ENCODE assay signal across 22 cellular contexts in genomic region chr11:77215106-77215505, GRCh38.
DNase-seq lines count a peak whose midpoint lies in the region; ATAC-seq and TF ChIP-seq lines count a peak whose summit lies in the region.
"Had no signal": no experiment of that assay in that cellular context is flagged by ENCODE, and none has a peak within 500 bp of the region (broad histone marks: within the 10 kb centered on the region; RNA-seq: fewer than 3 reads in every experiment).

No MANE protein-coding gene starts in this region.

- intact Hi-C loops in activated CD4-positive, alpha-beta memory T cell treated with anti-CD3 and anti-CD28 coated beads for 36 hours (cut with micrococcal nuclease) = no loop called here
- intact Hi-C loops in esophagus muscularis mucosa (cut with DNase I) = no loop called here

- ATAC-seq in HG03175 (IDR thresholded peaks at IDR 0.05; ENCODE audit: unreplicated experiment) (no peak), GM19397 (IDR thresholded peaks at IDR 0.05; ENCODE audit: unreplicated experiment) (no peak)
- ATAC-seq: GM12878 had no signal

- TF ChIP-seq CTCF in esophagus muscularis mucosa (IDR thresholded peaks at IDR 0.05) = no peak
- no peak for TF ChIP-seq CTCF in osteocyte (IDR thresholded peaks at IDR 0.05)

- no peaks in the 10 kb centered on the region for H3K9me3 ChIP-seq in esophagus muscularis mucosa
- H3K9me3 ChIP-seq: A549, BE2C had no signal

- H3K36me3 Mint-ChIP-seq in activated CD4-positive, alpha-beta memory T cell treated with anti-CD3 and anti-CD28 coated beads, Interleukin-2, amount 10 ng/mL, durations not matched to agents 7 days and 5 days (ENCODE audit: low read depth) = no peaks in the 10 kb centered on the region
- no peaks in the 10 kb centered on the region for H3K36me3 Mint-ChIP-seq in activated CD4-positive, alpha-beta memory T cell treated with anti-CD3 and anti-CD28 coated beads for 36 hours
- no peaks in the 10 kb centered on the region for H3K36me3 Mint-ChIP-seq in osteocyte (ENCODE audit: unreplicated experiment)
- H3K36me3 Mint-ChIP-seq: CD8-positive, alpha-beta memory T cell had no signal

- POLR2A ChIA-PET in activated CD4-positive, alpha-beta memory T cell treated with anti-CD3 and anti-CD28 coated beads, Interleukin-2, amount 10 ng/mL, durations not matched to agents 7 days and 5 days (lab: Charles Lee) = no interaction called here
- POLR2A ChIA-PET in activated CD4-positive, alpha-beta memory T cell treated with anti-CD3 and anti-CD28 coated beads for 36 hours (lab: Charles Lee) = no interaction called here

- no peak for TF ChIP-seq EP300 in esophagus muscularis mucosa (IDR thresholded peaks at IDR 0.05)

- peaks cover 8% of the 10 kb centered on the region for H3K27me3 Mint-ChIP-seq in activated CD4-positive, alpha-beta memory T cell treated with anti-CD3 and anti-CD28 coated beads, Interleukin-2, amount 10 ng/mL, durations not matched to agents 7 days and 5 days
- H3K27me3 Mint-ChIP-seq in activated CD4-positive, alpha-beta memory T cell treated with anti-CD3 and anti-CD28 coated beads for 36 hours = no peaks in the 10 kb centered on the region
- H3K27me3 Mint-ChIP-seq in osteocyte (ENCODE audit: unreplicated experiment) = peaks cover 35% of the 10 kb centered on the region
- H3K27me3 Mint-ChIP-seq: CD4-positive, alpha-beta T cell had no signal

- H3K36me3 ChIP-seq in esophagus muscularis mucosa = peaks cover 0 to 3% (median 0%) of the 10 kb centered on the region in 4 donors
- H3K36me3 ChIP-seq: BE2C had no signal

- H3K27ac Mint-ChIP-seq in activated CD4-positive, alpha-beta memory T cell treated with anti-CD3 and anti-CD28 coated beads, Interleukin-2, amount 10 ng/mL, durations not matched to agents 7 days and 5 days = no peak overlapping the region
- H3K27ac Mint-ChIP-seq in activated CD4-positive, alpha-beta memory T cell treated with anti-CD3 and anti-CD28 coated beads for 36 hours = no peak overlapping the region
- H3K27ac Mint-ChIP-seq in osteocyte (ENCODE audit: unreplicated experiment) = no peak overlapping the region
- H3K27ac Mint-ChIP-seq: CD14-positive monocyte; CD4-positive, alpha-beta T cell; CD8-positive, alpha-beta memory T cell had no signal

- no peaks in the 10 kb centered on the region for H3K4me1 Mint-ChIP-seq in activated CD4-positive, alpha-beta memory T cell treated with anti-CD3 and anti-CD28 coated beads, Interleukin-2, amount 10 ng/mL, durations not matched to agents 7 days and 5 days
- no peaks in the 10 kb centered on the region for H3K4me1 Mint-ChIP-seq in activated CD4-positive, alpha-beta memory T cell treated with anti-CD3 and anti-CD28 coated beads for 36 hours (ENCODE audit: low read depth)
- no peaks in the 10 kb centered on the region for H3K4me1 Mint-ChIP-seq in osteocyte (ENCODE audit: unreplicated experiment)
- H3K4me1 Mint-ChIP-seq: CD8-positive, alpha-beta memory T cell had no signal

- no peak for TF ChIP-seq POLR2A in esophagus muscularis mucosa (IDR thresholded peaks at IDR 0.05; ENCODE audit: low read depth)

- 82% methylated on average over 3 of the region's 3 CpGs for WGBS in esophagus muscularis mucosa

- H3K27me3 ChIP-seq in esophagus muscularis mucosa = no peaks in the 10 kb centered on the region
- H3K27me3 ChIP-seq: BE2C; BLaER1 treated with 17β-estradiol and CSF1 and Interleukin-3, amounts not matched to agents 10 nM and 100 nM had no signal

- no peak overlapping the region for H3K27ac ChIP-seq in esophagus muscularis mucosa (replicated peaks in 1 of 4)
- H3K27ac ChIP-seq: 22Rv1; A549; BLaER1 treated with 17β-estradiol and CSF1 and Interleukin-3, amounts not matched to agents 10 nM and 100 nM; GM23248 had no signal

- no peaks in the 10 kb centered on the region for H3K4me1 ChIP-seq in esophagus muscularis mucosa
- H3K4me1 ChIP-seq: A549, BE2C had no signal

- CTCF ChIA-PET in activated CD4-positive, alpha-beta memory T cell treated with anti-CD3 and anti-CD28 coated beads, Interleukin-2, amount 10 ng/mL, durations not matched to agents 7 days and 5 days (lab: Charles Lee) = interaction anchor here (0.6 kb wide), 1 partner anchor 1964 kb away, joined by 5 read pairs; no protein-coding TSS in a partner anchor
- CTCF ChIA-PET in activated CD4-positive, alpha-beta memory T cell treated with anti-CD3 and anti-CD28 coated beads for 36 hours (lab: Charles Lee) = no interaction called here

- DNase-seq in activated CD4-positive, alpha-beta memory T cell treated with anti-CD3 and anti-CD28 coated beads, Interleukin-2, amount 10 ng/mL, durations not matched to agents 7 days and 5 days = peak; percentile 7
- DNase-seq in activated CD4-positive, alpha-beta memory T cell treated with anti-CD3 and anti-CD28 coated beads for 36 hours = no peak
- DNase-seq in esophagus muscularis mucosa (ENCODE audit: extremely low spot score) (peak; percentile 87), osteocyte (ENCODE audit: extremely low spot score, unreplicated experiment) (peak; percentile 69)
- DNase-seq: ACHN; AML-193; BE2C; CD4-positive, alpha-beta T cell; CD8-positive, alpha-beta memory T cell; DMS 273 treated with DMSO at 0.1 percent for 48 hours; DMS79; EL; GDM1; GM23248; HCEC 1CT had no signal

- no peaks in the 10 kb centered on the region for H3K9me3 Mint-ChIP-seq in activated CD4-positive, alpha-beta memory T cell treated with anti-CD3 and anti-CD28 coated beads, Interleukin-2, amount 10 ng/mL, durations not matched to agents 7 days and 5 days
- no peaks in the 10 kb centered on the region for H3K9me3 Mint-ChIP-seq in activated CD4-positive, alpha-beta memory T cell treated with anti-CD3 and anti-CD28 coated beads for 36 hours
- H3K9me3 Mint-ChIP-seq in osteocyte (ENCODE audit: unreplicated experiment) = no peaks in the 10 kb centered on the region
- H3K9me3 Mint-ChIP-seq: CD4-positive, alpha-beta T cell; CD8-positive, alpha-beta memory T cell had no signal

- no peak overlapping the region for H3K4me3 ChIP-seq in esophagus muscularis mucosa
- H3K4me3 ChIP-seq: A549; BLaER1 treated with 17β-estradiol and CSF1 and Interleukin-3, amounts not matched to agents 10 nM and 100 nM; GM12878; GM23248 had no signal

- H3K4me3 Mint-ChIP-seq in activated CD4-positive, alpha-beta memory T cell treated with anti-CD3 and anti-CD28 coated beads, Interleukin-2, amount 10 ng/mL, durations not matched to agents 7 days and 5 days = no peak overlapping the region
- H3K4me3 Mint-ChIP-seq in activated CD4-positive, alpha-beta memory T cell treated with anti-CD3 and anti-CD28 coated beads for 36 hours = no peak overlapping the region
- no peak overlapping the region for H3K4me3 Mint-ChIP-seq in osteocyte (ENCODE audit: unreplicated experiment)
- H3K4me3 Mint-ChIP-seq: CD14-positive monocyte; CD4-positive, alpha-beta T cell; CD8-positive, alpha-beta memory T cell had no signal
